In genomic region chr19:8304841-8305621, GRCh38 we compare ENCODE assay signal across 9 cellular contexts. TPM values are rescaled to one million over a fixed set of nuclear protein-coding genes. Genes with fewer than 3 reads are reported as not detected.
DNase-seq lines count a peak whose midpoint lies in the region; ATAC-seq and TF ChIP-seq lines count a peak whose summit lies in the region.
"Had no signal": no experiment of that assay in that cellular context is flagged by ENCODE, and none has a peak within 500 bp of the region (broad histone marks: within the 10 kb centered on the region; RNA-seq: fewer than 3 reads in every experiment).

No MANE protein-coding gene starts in this region.

- peaks cover 8 to 21% of the 10 kb centered on the region in 2 donors for H3K36me3 Mint-ChIP-seq in CD14-positive monocyte
- H3K36me3 Mint-ChIP-seq in activated naive CD4-positive, alpha-beta T cell treated with anti-CD3 and anti-CD28 coated beads, Interleukin-2, amount 10 ng/mL, durations not matched to agents 7 days and 5 days = peaks cover 12% of the 10 kb centered on the region

- H3K27ac Mint-ChIP-seq in CD14-positive monocyte = no peak overlapping the region
- peak overlapping the region; percentile 7 for H3K27ac Mint-ChIP-seq in activated naive CD4-positive, alpha-beta T cell treated with anti-CD3 and anti-CD28 coated beads, Interleukin-2, amount 10 ng/mL, durations not matched to agents 7 days and 5 days
- H3K27ac Mint-ChIP-seq: memory B cell had no signal

- peak overlapping the region in 1 of 2 donors; percentile 39 for H3K4me3 Mint-ChIP-seq in CD14-positive monocyte
- H3K4me3 Mint-ChIP-seq in activated naive CD4-positive, alpha-beta T cell treated with anti-CD3 and anti-CD28 coated beads, Interleukin-2, amount 10 ng/mL, durations not matched to agents 7 days and 5 days = no peak overlapping the region
- H3K4me3 Mint-ChIP-seq: memory B cell had no signal

- POLR2A ChIA-PET in HEK293T (lab: Yijun Ruan, JAX) = interaction anchor here (1.0 to 1.4 kb wide), 2 partner anchors 16 to 18 kb away, joined by 4 to 5 read pairs; partner anchors contain the start of genes NDUFA7 and RPS28

- H3K9me3 Mint-ChIP-seq in CD14-positive monocyte = peaks cover 0 to 3% (median 0%) of the 10 kb centered on the region in 7 donors
- H3K9me3 Mint-ChIP-seq in activated naive CD4-positive, alpha-beta T cell treated with anti-CD3 and anti-CD28 coated beads, Interleukin-2, amount 10 ng/mL, durations not matched to agents 7 days and 5 days = no peaks in the 10 kb centered on the region
- H3K9me3 Mint-ChIP-seq: memory B cell had no signal

- peak; percentile 42 for DNase-seq in CD14-positive monocyte (ENCODE audit: low spot score)
- DNase-seq in HEK293T (ENCODE audit: extremely low spot score) = peak; percentile 80
- DNase-seq in activated naive CD4-positive, alpha-beta T cell treated with anti-CD3 and anti-CD28 coated beads, Interleukin-2, amount 10 ng/mL, durations not matched to agents 7 days and 5 days = peak; percentile 34
- DNase-seq in mesenteric fat pad (ENCODE audit: low spot score) = peak; percentile 87
- DNase-seq in GM03348 (ENCODE audit: low spot score) = no peak
- DNase-seq in EL = no peak

- no peak for TF ChIP-seq CTCF in CD14-positive monocyte (IDR thresholded peaks at IDR 0.05)

- ATAC-seq in HG03354 (IDR thresholded peaks at IDR 0.05; ENCODE audit: poor library complexity, severe bottlenecking, unreplicated experiment) (no peak), HG02970 (IDR thresholded peaks at IDR 0.05; ENCODE audit: low FRiP score, unreplicated experiment) (no peak)

- intact Hi-C loops in CD14-positive monocyte (cut with micrococcal nuclease) = no loop called here

- peaks cover 26 to 63% (median 36%) of the 10 kb centered on the region in 3 donors for H3K27me3 Mint-ChIP-seq in CD14-positive monocyte (ENCODE audit: low read depth in 3 of 3)
- H3K27me3 Mint-ChIP-seq in activated naive CD4-positive, alpha-beta T cell treated with anti-CD3 and anti-CD28 coated beads, Interleukin-2, amount 10 ng/mL, durations not matched to agents 7 days and 5 days = no peaks in the 10 kb centered on the region
- H3K27me3 Mint-ChIP-seq: memory B cell had no signal

- CTCF ChIA-PET in HEK293T (lab: Yijun Ruan, JAX) = no interaction called here
- CTCF ChIA-PET in activated naive CD4-positive, alpha-beta T cell treated with anti-CD3 and anti-CD28 coated beads, Interleukin-2, amount 10 ng/mL, durations not matched to agents 7 days and 5 days (lab: Charles Lee) = no interaction called here

- H3K4me1 Mint-ChIP-seq in CD14-positive monocyte = peaks cover 23% of the 10 kb centered on the region
- peaks cover 41% of the 10 kb centered on the region for H3K4me1 Mint-ChIP-seq in activated naive CD4-positive, alpha-beta T cell treated with anti-CD3 and anti-CD28 coated beads, Interleukin-2, amount 10 ng/mL, durations not matched to agents 7 days and 5 days

TF ChIP-seq in HEK293T, 16 proteins besides CTCF, POLR2A, EP300 and RAD21:
- TF ChIP-seq HDGF (IDR thresholded peaks at IDR 0.05; ENCODE audit: borderline replicate concordance) = no peak
- TF ChIP-seq FOXA1 (IDR thresholded peaks at IDR 0.05) = no peak
- no peak for TF ChIP-seq ZNF384 (IDR thresholded peaks at IDR 0.05)
- TF ChIP-seq FOXM1 (IDR thresholded peaks at IDR 0.05; ENCODE audit: borderline replicate concordance) = no peak
- TF ChIP-seq L3MBTL2 (conservative IDR thresholded peaks at IDR 0.05) = no peak
- TF ChIP-seq CTBP1 (IDR thresholded peaks at IDR 0.05; ENCODE audit: borderline replicate concordance) = no peak
- TF ChIP-seq, protein P1, sequence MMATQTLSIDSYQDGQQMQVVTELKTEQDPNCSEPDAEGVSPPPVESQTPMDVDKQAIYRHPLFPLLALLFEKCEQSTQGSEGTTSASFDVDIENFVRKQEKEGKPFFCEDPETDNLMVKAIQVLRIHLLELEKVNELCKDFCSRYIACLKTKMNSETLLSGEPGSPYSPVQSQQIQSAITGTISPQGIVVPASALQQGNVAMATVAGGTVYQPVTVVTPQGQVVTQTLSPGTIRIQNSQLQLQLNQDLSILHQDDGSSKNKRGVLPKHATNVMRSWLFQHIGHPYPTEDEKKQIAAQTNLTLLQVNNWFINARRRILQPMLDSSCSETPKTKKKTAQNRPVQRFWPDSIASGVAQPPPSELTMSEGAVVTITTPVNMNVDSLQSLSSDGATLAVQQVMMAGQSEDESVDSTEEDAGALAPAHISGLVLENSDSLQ (IDR thresholded peaks at IDR 0.05) = no peak
- no peak for TF ChIP-seq SP1 (IDR thresholded peaks at IDR 0.05)
- TF ChIP-seq SUZ12 (IDR thresholded peaks at IDR 0.05) = no peak

RNA-seq across cellular contexts. Expression of gene CD320, which starts 3.1 kb away (rescaled TPM):
- polyA plus RNA-seq in CD14-positive monocyte = 1 to 10 TPM in 1 of 2 donors, under 1 TPM in 1; 0.72 to 1.0 TPM
- 55.2 TPM for total RNA-seq in mesenteric fat pad

RNA-seq across cellular contexts. Expression of gene NDUFA7, which starts 16.1 kb away (rescaled TPM):
- 100 to 1,000 TPM; 133 to 153 TPM for polyA plus RNA-seq in CD14-positive monocyte
- total RNA-seq in mesenteric fat pad = 39.9 TPM

RNA-seq across cellular contexts. Expression of gene RPS28, which starts 16.3 kb away (rescaled TPM):
- polyA plus RNA-seq in CD14-positive monocyte = 1,000 to 10,000 TPM in 1 of 2 donors, 100 to 1,000 TPM in 1; 984 to 1,104 TPM
- 1,239 TPM for total RNA-seq in mesenteric fat pad

RNA-seq across cellular contexts. Expression of gene KANK3, which starts 38.0 kb away (rescaled TPM):
- polyA plus RNA-seq in CD14-positive monocyte = not detected
- total RNA-seq in mesenteric fat pad = 28.6 TPM

RNA-seq across cellular contexts. Expression of gene ANGPTL4, which starts 58.9 kb away (rescaled TPM):
- polyA plus RNA-seq in CD14-positive monocyte = not detected
- total RNA-seq in mesenteric fat pad = 753 TPM

Comparison
In these comparisons a context has a peak if more than half of its experiments do, and no peak if none do; other contexts are left out.
1. DNase-seq: peak in CD14-positive monocyte (single experiment), HEK293T (single experiment), activated naive CD4-positive, alpha-beta T cell treated with anti-CD3 and anti-CD28 coated beads, Interleukin-2, amount 10 ng/mL, durations not matched to agents 7 days and 5 days (single experiment) and mesenteric fat pad (single experiment); none in GM03348 (single experiment) and EL (single experiment).